In the genomic region with DNA sequence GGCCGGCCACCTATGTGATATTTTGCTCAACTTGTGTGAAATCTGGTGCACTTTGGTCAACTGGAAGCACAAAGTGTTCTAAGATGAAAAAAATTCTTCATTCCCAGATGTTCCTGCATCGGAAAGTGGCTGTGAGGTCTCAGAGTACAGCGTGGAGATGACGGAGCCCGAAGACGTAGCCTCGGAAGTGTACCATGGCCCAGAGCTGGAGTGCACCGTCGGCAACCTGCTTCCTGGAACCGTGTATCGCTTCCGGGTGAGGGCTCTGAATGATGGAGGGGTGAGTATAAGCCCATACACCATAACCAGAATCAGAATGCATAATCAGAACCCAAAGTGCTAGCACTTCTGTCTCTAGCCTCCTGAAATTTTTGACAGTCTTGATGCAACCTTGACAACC, we compare ENCODE assay signal across 24 cellular contexts.
A peak's percentile ranks its signal among the peaks of the same experiment; 100 is the strongest.
DNase-seq lines count a peak whose midpoint lies in the region; ATAC-seq and TF ChIP-seq lines count a peak whose summit lies in the region.
"Had no signal": no experiment of that assay in that cellular context is flagged by ENCODE, and none has a peak within 500 bp of the region (broad histone marks: within the 10 kb centered on the region; RNA-seq: fewer than 3 reads in every experiment).

No MANE protein-coding gene starts in this region.

- H3K79me2 ChIP-seq in smooth muscle cell (ENCODE audit: low read depth), result peaks cover 47% of the 10 kb centered on the region

- in situ Hi-C loops in Panc1 (cut with HindIII; ENCODE audit: low pct_unique_long_range_greater_than_20kb, low sequenced_read_pairs), result no loop called here

- H3K9me3 ChIP-seq in cardiac muscle cell (ENCODE audit: low read depth), result no peaks in the 10 kb centered on the region
- H3K9me3 ChIP-seq in right cardiac atrium (ENCODE audit: control insufficient read depth, low read length), result no peaks in the 10 kb centered on the region
- H3K9me3 ChIP-seq in Panc1 (ENCODE audit: control insufficient read depth, insufficient read depth, low read depth, low read length), result no peaks in the 10 kb centered on the region
- H3K9me3 ChIP-seq in smooth muscle cell (replicated peaks; ENCODE audit: low read depth), result no peaks in the 10 kb centered on the region
- H3K9me3 ChIP-seq: BE2C, BLaER1 had no signal

- no peak overlapping the region for H2AFZ ChIP-seq in smooth muscle cell (ENCODE audit: low read depth)

- H3K36me3 ChIP-seq in cardiac muscle cell (peaks cover 85% of the 10 kb centered on the region), Panc1 (ENCODE audit: control insufficient read depth, insufficient read depth, low read length) (peaks cover 64% of the 10 kb centered on the region), smooth muscle cell (ENCODE audit: low read depth) (peaks cover 51% of the 10 kb centered on the region)

- peaks cover 86% of the 10 kb centered on the region for H4K20me1 ChIP-seq in smooth muscle cell (ENCODE audit: low read depth)
- H4K20me1 ChIP-seq: BLaER1 had no signal

- no peak overlapping the region for H3K4me3 Mint-ChIP-seq in activated CD4-positive, alpha-beta memory T cell treated with anti-CD3 and anti-CD28 coated beads, Interleukin-2, amount 10 ng/mL, durations not matched to agents 7 days and 5 days
- H3K4me3 Mint-ChIP-seq: CD14-positive monocyte; CD4-positive, alpha-beta memory T cell; CD4-positive, CD25-positive, alpha-beta regulatory T cell had no signal

- no peak for DNase-seq in cardiac muscle cell (ENCODE audit: low read depth in 1 of 2, low spot score in 1 of 2)
- no peak for DNase-seq in right cardiac atrium
- no peak for DNase-seq in Panc1 (ENCODE audit: low read depth, low spot score)
- DNase-seq in smooth muscle cell (lab: John Stamatoyannopoulos, UW; ENCODE audit: unreplicated experiment), result no peak
- DNase-seq in NCI-H526 treated with DMSO at 0.1 percent for 48 hours (lab: John Stamatoyannopoulos, UW), result no peak
- DNase-seq in activated CD4-positive, alpha-beta memory T cell treated with anti-CD3 and anti-CD28 coated beads, Interleukin-2, amount 10 ng/mL, durations not matched to agents 7 days and 5 days, result no peak
- DNase-seq: 8988T; ACHN; BE2C; C1 segment of cervical spinal cord; CD4-positive, alpha-beta memory T cell; CD4-positive, CD25-positive, alpha-beta regulatory T cell; CD8-positive, alpha-beta memory T cell; COR-L47; DMS 273 treated with DMSO at 0.1 percent for 48 hours; DMS153; DMS53; DMS79; DND-41; EL; GDM1 had no signal

- H3K27ac ChIP-seq in cardiac muscle cell (peak overlapping the region; percentile 5), right cardiac atrium (ENCODE audit: low read length) (no peak overlapping the region), Panc1 (ENCODE audit: low read length) (no peak overlapping the region), smooth muscle cell (ENCODE audit: low read depth) (peak overlapping the region; percentile 14)
- H3K27ac ChIP-seq: BLaER1 had no signal

- H3K4me3 ChIP-seq in cardiac muscle cell (no peak overlapping the region), right cardiac atrium (ENCODE audit: low read length) (no peak overlapping the region), Panc1 (ENCODE audit: low read depth in 2 of 2, low read length in 2 of 2) (no peak overlapping the region), smooth muscle cell (no peak overlapping the region)
- H3K4me3 ChIP-seq: BLaER1, GM12878 had no signal

- 91% methylated on average over 12 of the region's 12 CpGs for WGBS in right cardiac atrium
- WGBS in smooth muscle cell (ENCODE audit: low lambda C conversion rate), result 97% methylated on average over 12 of the region's 12 CpGs

- POLR2A ChIA-PET in Panc1 (lab: Charles Lee), result no interaction called here
- POLR2A ChIA-PET in activated CD4-positive, alpha-beta memory T cell treated with anti-CD3 and anti-CD28 coated beads, Interleukin-2, amount 10 ng/mL, durations not matched to agents 7 days and 5 days (lab: Charles Lee), result no interaction called here

- no peak overlapping the region for H3K4me2 ChIP-seq in smooth muscle cell
- H3K4me2 ChIP-seq: BLaER1 had no signal

- no peaks in the 10 kb centered on the region for H3K4me1 Mint-ChIP-seq in activated CD4-positive, alpha-beta memory T cell treated with anti-CD3 and anti-CD28 coated beads, Interleukin-2, amount 10 ng/mL, durations not matched to agents 7 days and 5 days
- H3K4me1 Mint-ChIP-seq: CD14-positive monocyte; CD4-positive, alpha-beta memory T cell; CD8-positive, alpha-beta memory T cell had no signal

- intact Hi-C loops in right cardiac atrium (cut with DNase I) (no loop called here), Panc1 (cut with micrococcal nuclease; ENCODE audit: unreplicated experiment) (no loop called here)

- BruUV-seq in Panc1 (replicated peaks; lab: Mats Ljungman, UMichigan), result TSS peak; percentile 6

- no peak overlapping the region for H3K27ac Mint-ChIP-seq in activated CD4-positive, alpha-beta memory T cell treated with anti-CD3 and anti-CD28 coated beads, Interleukin-2, amount 10 ng/mL, durations not matched to agents 7 days and 5 days
- H3K27ac Mint-ChIP-seq: CD4-positive, alpha-beta memory T cell; CD8-positive, alpha-beta memory T cell had no signal

- TF ChIP-seq CTCF in cardiac muscle cell (IDR thresholded peaks at IDR 0.05; ENCODE audit: low read depth, low read length) (no peak), Panc1 (IDR thresholded peaks at IDR 0.05) (no peak), smooth muscle cell (IDR thresholded peaks at IDR 0.05; ENCODE audit: borderline replicate concordance, insufficient read depth, poor library complexity, severe bottlenecking) (no peak)

- no peaks in the 10 kb centered on the region for H3K9me3 Mint-ChIP-seq in activated CD4-positive, alpha-beta memory T cell treated with anti-CD3 and anti-CD28 coated beads, Interleukin-2, amount 10 ng/mL, durations not matched to agents 7 days and 5 days
- H3K9me3 Mint-ChIP-seq: CD14-positive monocyte; CD4-positive, alpha-beta memory T cell; CD4-positive, CD25-positive, alpha-beta regulatory T cell; CD8-positive, alpha-beta memory T cell had no signal

- H3K27me3 Mint-ChIP-seq in activated CD4-positive, alpha-beta memory T cell treated with anti-CD3 and anti-CD28 coated beads, Interleukin-2, amount 10 ng/mL, durations not matched to agents 7 days and 5 days, result no peaks in the 10 kb centered on the region
- H3K27me3 Mint-ChIP-seq: CD4-positive, alpha-beta memory T cell; CD4-positive, CD25-positive, alpha-beta regulatory T cell; CD8-positive, alpha-beta memory T cell had no signal

- peaks cover 58% of the 10 kb centered on the region for H3F3A ChIP-seq in smooth muscle cell (ENCODE audit: low read depth)

- no peaks in the 10 kb centered on the region for H3K4me1 ChIP-seq in cardiac muscle cell (ENCODE audit: low read depth)
- no peaks in the 10 kb centered on the region for H3K4me1 ChIP-seq in right cardiac atrium (ENCODE audit: control insufficient read depth, insufficient read depth, low read length)
- H3K4me1 ChIP-seq in Panc1 (ENCODE audit: control insufficient read depth, insufficient read depth, low read length), result no peaks in the 10 kb centered on the region
- no peaks in the 10 kb centered on the region for H3K4me1 ChIP-seq in smooth muscle cell (ENCODE audit: low read depth)
- H3K4me1 ChIP-seq: BE2C, BLaER1 had no signal

- H3K9ac ChIP-seq in smooth muscle cell (ENCODE audit: low read depth), result no peak overlapping the region
- H3K9ac ChIP-seq: BLaER1 had no signal

- ATAC-seq in right cardiac atrium (no peak), Panc1 (no peak)
- ATAC-seq: GM12878 had no signal

- H3K36me3 Mint-ChIP-seq in activated CD4-positive, alpha-beta memory T cell treated with anti-CD3 and anti-CD28 coated beads, Interleukin-2, amount 10 ng/mL, durations not matched to agents 7 days and 5 days (ENCODE audit: low read depth), result peaks cover 28% of the 10 kb centered on the region

- H3K27me3 ChIP-seq in cardiac muscle cell (no peaks in the 10 kb centered on the region), right cardiac atrium (ENCODE audit: control insufficient read depth, insufficient read depth) (no peaks in the 10 kb centered on the region), Panc1 (ENCODE audit: control insufficient read depth, insufficient read depth, low read length) (no peaks in the 10 kb centered on the region), smooth muscle cell (ENCODE audit: low read depth) (no peaks in the 10 kb centered on the region)
- H3K27me3 ChIP-seq: BE2C, BLaER1 had no signal

- CTCF ChIA-PET in Panc1 (lab: Charles Lee), result no interaction called here
- CTCF ChIA-PET in activated CD4-positive, alpha-beta memory T cell treated with anti-CD3 and anti-CD28 coated beads, Interleukin-2, amount 10 ng/mL, durations not matched to agents 7 days and 5 days (lab: Charles Lee), result no interaction called here

Comparison
In these comparisons a context has a peak if more than half of its experiments do, and no peak if none do; other contexts are left out.
1. H3K27ac ChIP-seq: peak in cardiac muscle cell (single experiment) and smooth muscle cell (single experiment); none in right cardiac atrium (single experiment) and Panc1 (single experiment).